13 cellular contexts compared by ENCODE assay signal in the genomic region with DNA sequence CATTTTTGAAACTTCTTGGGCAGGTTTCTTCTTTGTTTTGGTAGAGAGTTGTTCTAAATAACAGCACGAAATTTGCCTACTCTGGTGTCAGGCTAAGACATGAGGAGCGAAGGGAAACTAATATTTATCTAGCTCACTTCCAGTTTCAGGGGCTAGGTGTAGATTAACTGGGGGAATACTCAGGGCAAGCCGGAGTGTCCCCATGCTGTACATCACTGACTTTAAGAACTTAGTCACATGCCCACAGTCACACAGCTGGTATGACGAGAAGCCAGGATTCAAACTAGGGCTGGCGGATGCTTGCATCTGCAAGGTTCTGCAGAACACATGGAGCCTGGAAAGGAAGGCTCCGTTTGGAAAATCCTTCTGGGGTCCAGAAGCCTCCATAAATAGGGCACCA.
DNase-seq lines count a peak whose midpoint lies in the region; ATAC-seq and TF ChIP-seq lines count a peak whose summit lies in the region.
"Had no signal": no experiment of that assay in that cellular context is flagged by ENCODE, and none has a peak within 500 bp of the region (broad histone marks: within the 10 kb centered on the region; RNA-seq: fewer than 3 reads in every experiment).

No MANE protein-coding gene starts in this region.

- TF ChIP-seq CTCF in brain (conservative IDR thresholded peaks at IDR 0.05) (no peak), coronary artery (IDR thresholded peaks at IDR 0.05) (no peak)

- H3K27ac ChIP-seq in coronary artery = no peak overlapping the region
- H3K27ac ChIP-seq: BLaER1 treated with 17β-estradiol and CSF1 and Interleukin-3, amounts not matched to agents 10 nM and 100 nM had no signal

- H3K27ac Mint-ChIP-seq in brain = peak overlapping the region in 3 of 5 experiments; percentile 52 to 85 (median 57)
- H3K27ac Mint-ChIP-seq: activated naive CD4-positive, alpha-beta T cell treated with anti-CD3 and anti-CD28 coated beads, Interleukin-2, amount 50 U/mL, for 72 hours had no signal

- DNase-seq in stimulated activated CD4-positive, alpha-beta T cell treated with anti-CD3 and anti-CD28 coated beads, Interleukin-4, amount 100 ng/mL, for 1 hour = no peak
- DNase-seq in coronary artery (ENCODE audit: low spot score) (no peak), GOT3 (lab: John Stamatoyannopoulos, UW) (no peak)
- no peak for DNase-seq in activated CD4-positive, alpha-beta T cell treated with anti-CD3 and anti-CD28 coated beads, Interleukin-2, amount 50 U/mL, for 48 hours
- DNase-seq: head of caudate nucleus, midbrain, SHP77 had no signal

- peaks cover 3% of the 10 kb centered on the region for H3K27me3 Mint-ChIP-seq in brain

- peak overlapping the region in 1 of 5 experiments; percentile 41 for H3K4me3 Mint-ChIP-seq in brain

- no peak overlapping the region for H3K4me3 ChIP-seq in coronary artery
- H3K4me3 ChIP-seq: BLaER1 treated with 17β-estradiol and CSF1 and Interleukin-3, amounts not matched to agents 10 nM and 100 nM had no signal

- peaks cover 90% of the 10 kb centered on the region for H3K4me1 Mint-ChIP-seq in brain

- no peaks in the 10 kb centered on the region for H3K36me3 Mint-ChIP-seq in brain
- H3K36me3 Mint-ChIP-seq: activated naive CD4-positive, alpha-beta T cell treated with anti-CD3 and anti-CD28 coated beads, Interleukin-2, amount 50 U/mL, for 72 hours had no signal

- H3K9me3 Mint-ChIP-seq in brain = peaks cover 0 to 2% (median 2%) of the 10 kb centered on the region in 5 experiments
- H3K9me3 Mint-ChIP-seq: activated naive CD4-positive, alpha-beta T cell treated with anti-CD3 and anti-CD28 coated beads, Interleukin-2, amount 50 U/mL, for 72 hours had no signal

- ATAC-seq in GM18511 (IDR thresholded peaks at IDR 0.05; ENCODE audit: unreplicated experiment) (peak; percentile 95), GM21360 (IDR thresholded peaks at IDR 0.05; ENCODE audit: unreplicated experiment) (peak; percentile 72), HG02981 (IDR thresholded peaks at IDR 0.05; ENCODE audit: unreplicated experiment) (peak; percentile 90)
- ATAC-seq: activated naive CD4-positive, alpha-beta T cell treated with anti-CD3 and anti-CD28 coated beads, Interleukin-2, amount 50 U/mL, for 72 hours had no signal
